17 cellular contexts compared by ENCODE assay signal in the genomic region with DNA sequence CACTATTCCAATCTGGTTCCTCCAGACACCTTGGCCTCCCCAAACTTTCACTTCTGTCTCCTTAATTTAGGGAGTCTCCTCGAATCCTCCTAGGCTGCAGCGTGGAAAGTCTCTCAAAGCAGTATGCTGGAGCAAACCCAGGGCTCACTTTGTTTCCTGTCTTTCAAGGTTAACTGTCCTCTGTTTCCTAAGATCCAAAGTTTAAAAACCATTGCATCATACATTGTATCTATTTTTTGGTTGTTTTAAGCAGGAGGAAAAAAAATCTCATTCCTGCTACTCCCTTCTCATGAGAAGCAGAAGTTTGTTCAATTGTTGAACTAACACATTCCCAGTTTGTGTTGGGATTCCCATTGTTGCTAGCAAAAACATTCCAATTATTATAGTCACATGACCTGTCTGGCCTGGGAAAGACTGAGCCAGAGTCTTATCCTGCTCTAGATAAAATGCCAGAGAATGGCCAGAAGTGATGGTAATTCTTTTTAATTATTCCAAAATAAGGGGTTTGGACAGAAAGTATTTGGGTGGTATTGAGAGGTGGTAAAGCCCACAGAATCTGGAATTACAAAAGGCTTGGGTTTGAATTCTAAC.
DNase-seq lines count a peak whose midpoint lies in the region; ATAC-seq, FAIRE-seq and TF ChIP-seq lines count a peak whose summit lies in the region.
"Had no signal": no experiment of that assay in that cellular context is flagged by ENCODE, and none has a peak within 500 bp of the region (broad histone marks: within the 10 kb centered on the region; RNA-seq: fewer than 3 reads in every experiment).

No MANE protein-coding gene starts in this region.

- H2AK5ac ChIP-seq in H1 (ENCODE audit: low read depth, low read length), result no peak overlapping the region

- H4K8ac ChIP-seq in H1 (ENCODE audit: extremely low read depth, insufficient read depth, low read length), result no peak overlapping the region

- H2BK5ac ChIP-seq in H1 (ENCODE audit: low read depth, low read length), result no peak overlapping the region

- TF ChIP-seq POLR2A in H1 (IDR thresholded peaks at IDR 0.05; ENCODE audit: control extremely low read depth in 1 of 2, low read depth in 2 of 2, low read length in 2 of 2), result no peak

- DNase-seq in H1 (ENCODE audit: low read depth in 1 of 2, low spot score in 2 of 2) (no peak), left ventricle myocardium inferior (no peak), mesothelial cell of epicardium (ENCODE audit: low spot score in 2 of 2, unreplicated experiment in 2 of 2) (no peak), tibial artery (no peak), NCI-H2171 treated with DMSO at 0.1 percent for 48 hours (lab: John Stamatoyannopoulos, UW) (no peak), lower lobe of right lung (no peak)
- DNase-seq in stimulated activated naive CD8-positive, alpha-beta T cell treated with anti-CD3 and anti-CD28 coated beads, Interleukin-15, Interleukin-2, amounts not matched to agents 100 U/mL and 50 U/mL, for 24 hours, result no peak
- DNase-seq: BE2C; CD4-positive, alpha-beta memory T cell; DMS 273 treated with DMSO at 0.1 percent for 48 hours; NCI-H1092 treated with DMSO at 0.1 percent for 48 hours; NCI-H1694; NCI-H446; NCI-H748 treated with DMSO at 0.1 percent for 48 hours; PC-9 had no signal

- peak overlapping the region; percentile 94 for H2AFZ ChIP-seq in H1 (ENCODE audit: low read length)
- H2AFZ ChIP-seq: PC-9 had no signal

- intact Hi-C loops in left ventricle myocardium inferior (cut with micrococcal nuclease) (no loop called here), tibial artery (cut with DNase I; ENCODE audit: low total_unique reads) (no loop called here), lower lobe of right lung (cut with DNase I) (no loop called here)

- WGBS in H1 (ENCODE audit: extremely low coverage in 1 of 2, insufficient coverage in 1 of 2, insufficient read length in 1 of 2, insufficient replicate concordance in 2 of 2, low coverage in 1 of 2, low lambda C conversion rate in 2 of 2, missing lambda C conversion rate in 1 of 2), 2 experiments, result 68% methylated on average over 2 of the region's 2 CpGs; no CpG with 5 or more reads in 1 of the 2 experiments

- no peak overlapping the region for H2BK15ac ChIP-seq in H1 (ENCODE audit: low read length)

- TF ChIP-seq RAD21 in H1 (IDR thresholded peaks at IDR 0.05 in 1 of 2, conservative IDR thresholded peaks at IDR 0.05 in 1 of 2; ENCODE audit: low read depth in 2 of 2, low read length in 2 of 2), result no peak

- no peaks in the 10 kb centered on the region for H4K20me1 ChIP-seq in H1 (replicated peaks in 1 of 2; ENCODE audit: control insufficient read depth in 1 of 2, insufficient read depth in 2 of 2, low read length in 2 of 2)

- H3K4me2 ChIP-seq in H1 (ENCODE audit: insufficient read depth in 1 of 2, low read depth in 2 of 2, low read length in 2 of 2), result no peak overlapping the region
- H3K4me2 ChIP-seq: KMS-11, PC-9 had no signal

- POLR2A ChIA-PET in H1 (lab: Charles Lee; ENCODE audit: partially characterized antibody), result no interaction called here

- H3K14ac ChIP-seq in H1 (ENCODE audit: insufficient read length), result no peak overlapping the region

- no peak for TF ChIP-seq EP300 in H1 (IDR thresholded peaks at IDR 0.05; ENCODE audit: borderline replicate concordance in 1 of 2, low read depth in 2 of 2, low read length in 2 of 2)

- H2BK20ac ChIP-seq in H1 (ENCODE audit: low read length), result no peak overlapping the region

- no peak overlapping the region for H3K56ac ChIP-seq in H1 (replicated peaks; ENCODE audit: insufficient read length, low read depth, low read length)

- no peaks in the 10 kb centered on the region for H3K36me3 ChIP-seq in H1 (ENCODE audit: control insufficient read depth in 2 of 4, insufficient read depth in 4 of 4, low read length in 3 of 4)
- no peaks in the 10 kb centered on the region for H3K36me3 ChIP-seq in left ventricle myocardium inferior
- H3K36me3 ChIP-seq in tibial artery, result no peaks in the 10 kb centered on the region
- H3K36me3 ChIP-seq in lower lobe of right lung, result no peaks in the 10 kb centered on the region
- H3K36me3 ChIP-seq: BE2C had no signal

- no peak overlapping the region for H4K91ac ChIP-seq in H1 (replicated peaks; ENCODE audit: insufficient read length, low read length)

- H3K27ac ChIP-seq in H1 (ENCODE audit: low read depth, low read length), result no peak overlapping the region
- H3K27ac ChIP-seq in left ventricle myocardium inferior (replicated peaks), result peak overlapping the region; percentile 86
- H3K27ac ChIP-seq in tibial artery, result peak overlapping the region; percentile 56 to 67
- H3K27ac ChIP-seq in lower lobe of right lung, result no peak overlapping the region
- H3K27ac ChIP-seq: KMS-11, PC-9 had no signal

- no peaks in the 10 kb centered on the region for H3K23me2 ChIP-seq in H1 (ENCODE audit: low read depth, low read length)

- TF ChIP-seq CTCF in H1 (IDR thresholded peaks at IDR 0.05; ENCODE audit: control extremely low read depth in 1 of 3, insufficient read depth in 1 of 3, low read depth in 1 of 3, low read length in 3 of 3) (no peak), left ventricle myocardium inferior (IDR thresholded peaks at IDR 0.05; ENCODE audit: borderline replicate concordance) (no peak), mesothelial cell of epicardium (IDR thresholded peaks at IDR 0.05; ENCODE audit: unreplicated experiment) (no peak), tibial artery (IDR thresholded peaks at IDR 0.05) (no peak), lower lobe of right lung (IDR thresholded peaks at IDR 0.05) (no peak)

- no peaks in the 10 kb centered on the region for H3K79me1 ChIP-seq in H1 (ENCODE audit: low read depth, low read length)

- H3K27me3 Mint-ChIP-seq in mesothelial cell of epicardium (ENCODE audit: low read depth), result peaks cover 11% of the 10 kb centered on the region

- H3K9ac ChIP-seq in H1 (replicated peaks in 1 of 4; ENCODE audit: extremely low read depth in 1 of 4, low read depth in 3 of 4, low read length in 3 of 4), result no peak overlapping the region
- H3K9ac ChIP-seq: KMS-11 had no signal

- CTCF ChIA-PET in H1 (lab: Charles Lee; ENCODE audit: partially characterized antibody), result interaction anchor here (1.5 kb wide), 1 partner anchor 9 kb away, joined by 3 read pairs; no protein-coding TSS in a partner anchor

- peaks cover 1% of the 10 kb centered on the region for H3K4me1 Mint-ChIP-seq in mesothelial cell of epicardium
- H3K4me1 Mint-ChIP-seq: CD4-positive, alpha-beta memory T cell had no signal

- no peak overlapping the region for H3K18ac ChIP-seq in H1 (ENCODE audit: extremely low read depth, low read length)

- ATAC-seq in lower lobe of right lung, result no peak
- no peak for ATAC-seq in stimulated activated naive CD8-positive, alpha-beta T cell treated with anti-CD3 and anti-CD28 coated beads, Interleukin-15, Interleukin-2, amounts not matched to agents 100 U/mL and 50 U/mL, for 24 hours

- no peaks in the 10 kb centered on the region for H3K36me3 Mint-ChIP-seq in mesothelial cell of epicardium
- H3K36me3 Mint-ChIP-seq: CD4-positive, alpha-beta memory T cell had no signal

- H3K9me3 ChIP-seq in H1 (ENCODE audit: insufficient read depth in 2 of 2, low read depth in 1 of 2, low read length in 1 of 2), result no peaks in the 10 kb centered on the region
- no peaks in the 10 kb centered on the region for H3K9me3 ChIP-seq in left ventricle myocardium inferior (replicated peaks)
- H3K9me3 ChIP-seq in tibial artery, result no peaks in the 10 kb centered on the region
- no peaks in the 10 kb centered on the region for H3K9me3 ChIP-seq in lower lobe of right lung
- H3K9me3 ChIP-seq: BE2C had no signal

- no peak overlapping the region for H2BK12ac ChIP-seq in H1 (ENCODE audit: low read depth, low read length)

- H3K4me3 Mint-ChIP-seq in mesothelial cell of epicardium, result no peak overlapping the region
- H3K4me3 Mint-ChIP-seq: CD4-positive, alpha-beta memory T cell had no signal

- no peak overlapping the region for H4K5ac ChIP-seq in H1 (ENCODE audit: insufficient read length, low read depth, low read length)

- H2BK120ac ChIP-seq in H1 (replicated peaks; ENCODE audit: low read depth, low read length), result no peak overlapping the region

- H3K4ac ChIP-seq in H1 (replicated peaks; ENCODE audit: insufficient read length, low read depth, low read length), result no peak overlapping the region

- no peaks in the 10 kb centered on the region for H3K27me3 ChIP-seq in H1 (replicated peaks in 1 of 4; ENCODE audit: control insufficient read depth in 3 of 4, extremely low read depth in 1 of 4, insufficient read depth in 3 of 4, low read length in 3 of 4)
- no peaks in the 10 kb centered on the region for H3K27me3 ChIP-seq in left ventricle myocardium inferior (ENCODE audit: low read depth)
- H3K27me3 ChIP-seq in tibial artery, result no peaks in the 10 kb centered on the region
- H3K27me3 ChIP-seq in lower lobe of right lung (ENCODE audit: low read depth), result no peaks in the 10 kb centered on the region
- H3K27me3 ChIP-seq: BE2C had no signal

- H3K23ac ChIP-seq in H1 (ENCODE audit: insufficient read length), result no peak overlapping the region

- H3K27ac Mint-ChIP-seq in mesothelial cell of epicardium, result peak overlapping the region; percentile 27

- no peaks in the 10 kb centered on the region for H3K79me2 ChIP-seq in H1 (ENCODE audit: control insufficient read depth in 1 of 2, insufficient read depth in 2 of 2, low read length in 2 of 2)

- H3K9me3 Mint-ChIP-seq in mesothelial cell of epicardium, result peaks cover 12% of the 10 kb centered on the region

- no peak for FAIRE-seq in H1 (lab: Jason Lieb, UNC)
- FAIRE-seq: H54 had no signal

- H3K4me1 ChIP-seq in H1 (replicated peaks in 1 of 4; ENCODE audit: control insufficient read depth in 3 of 4, insufficient read depth in 4 of 4, low read length in 3 of 4) (peaks cover 0 to 3% (median 0%) of the 10 kb centered on the region in 4 experiments; a peak in 1 of 7 replicates), left ventricle myocardium inferior (peaks cover 25% of the 10 kb centered on the region), tibial artery (peaks cover 0 to 26% (median 15%) of the 10 kb centered on the region in 4 donors), lower lobe of right lung (no peaks in the 10 kb centered on the region)
- H3K4me1 ChIP-seq: BE2C had no signal

- H3K4me3 ChIP-seq in H1 (ENCODE audit: extremely low read depth in 1 of 4, insufficient read depth in 2 of 4, low read depth in 3 of 4, low read length in 4 of 4) (no peak overlapping the region), left ventricle myocardium inferior (no peak overlapping the region), tibial artery (no peak overlapping the region), lower lobe of right lung (no peak overlapping the region)
- H3K4me3 ChIP-seq: PC-9 had no signal

TF ChIP-seq in H1, 55 proteins besides CTCF, POLR2A, EP300 and RAD21 (continues in another document):
- TF ChIP-seq CEBPB (IDR thresholded peaks at IDR 0.05; ENCODE audit: low read depth, low read length) (no peak), SIN3A (conservative IDR thresholded peaks at IDR 0.05 in 1 of 2, IDR thresholded peaks at IDR 0.05 in 1 of 2; ENCODE audit: low read depth in 1 of 2, low read length in 2 of 2) (no peak), MAFK (IDR thresholded peaks at IDR 0.05; ENCODE audit: low read depth, low read length) (no peak), SP4 (IDR thresholded peaks at IDR 0.05; ENCODE audit: low read length) (no peak), SP2 (IDR thresholded peaks at IDR 0.05; ENCODE audit: low read length) (no peak), CBX8 (IDR thresholded peaks at IDR 0.05; ENCODE audit: borderline replicate concordance, low read depth, low read length) (no peak), KDM4A (IDR thresholded peaks at IDR 0.05; ENCODE audit: low read depth, low read length, severe bottlenecking) (no peak)

Comparison
In these comparisons a context has a peak if more than half of its experiments do, and no peak if none do; other contexts are left out.
1. H3K27ac ChIP-seq: peak in left ventricle myocardium inferior (single experiment) and tibial artery (2 of 2); none in H1 (single experiment) and lower lobe of right lung (single experiment).